In genomic region chr16:89461834-89462385, GRCh38 we compare ENCODE assay signal across 7 cellular contexts. TPM values are rescaled to one million over a fixed set of nuclear protein-coding genes. Genes with fewer than 3 reads are reported as not detected.
DNase-seq lines count a peak whose midpoint lies in the region; ATAC-seq and TF ChIP-seq lines count a peak whose summit lies in the region.
"Not testable (repeated sequence)": the region's sequence is repeated elsewhere in the genome, so short reads cannot be mapped to it uniquely, and the experiment has no call there.

No MANE protein-coding gene starts in this region.

- peak; percentile 52 for DNase-seq in ACHN
- not testable (repeated sequence) for DNase-seq in CD8-positive, alpha-beta T cell; T-helper 2 cell treated with Interferon-gamma antibody and Interleukin-4, amounts not matched to agents 5 μg/mL and 100 μg/mL, for 36 hours (ENCODE audit: low spot score); activated naive CD8-positive, alpha-beta T cell treated with anti-CD3 and anti-CD28 coated beads for 36 hours; mesenchymal stem cell
- DNase-seq in MG63, result peak; percentile 73
- DNase-seq in glomerular visceral epithelial cell (ENCODE audit: extremely low spot score), result peak; percentile 59

- not testable (repeated sequence) for H3K14ac ChIP-seq in mesenchymal stem cell (ENCODE audit: low read length in 2 of 2)

- POLR2A ChIA-PET in CD8-positive, alpha-beta T cell (lab: Charles Lee), result interaction anchor here (0.7 kb wide), 1 partner anchor 15 kb away, joined by 3 read pairs; no protein-coding TSS in a partner anchor

- not testable (repeated sequence) for H3K9me3 ChIP-seq in CD8-positive, alpha-beta T cell (ENCODE audit: low read length); MG63; mesenchymal stem cell (ENCODE audit: control insufficient read depth, low read length)

- H2BK15ac ChIP-seq in mesenchymal stem cell (ENCODE audit: low read depth, poor library complexity, severe bottlenecking), result not testable (repeated sequence)

- H4K91ac ChIP-seq in mesenchymal stem cell (ENCODE audit: low read length), result not testable (repeated sequence)

- not testable (repeated sequence) for H2AK5ac ChIP-seq in mesenchymal stem cell (ENCODE audit: low read length, severe bottlenecking)

- ATAC-seq in CD8-positive, alpha-beta T cell, result not testable (repeated sequence)

- in situ Hi-C loops in ACHN (cut with HindIII; ENCODE audit: low pct_ligation_motif_present, low pct_unique_long_range_greater_than_20kb, low sequenced_read_pairs), result not testable (repeated sequence)

- H3K4ac ChIP-seq in mesenchymal stem cell (ENCODE audit: low read depth in 1 of 2, low read length in 2 of 2), result not testable (repeated sequence)

- not testable (repeated sequence) for H3K27ac ChIP-seq in CD8-positive, alpha-beta T cell (ENCODE audit: low read depth, low read length)
- H3K27ac ChIP-seq in mesenchymal stem cell (ENCODE audit: low read length, poor library complexity, severe bottlenecking), result peak overlapping the region; percentile 50

- not testable (repeated sequence) for H3K79me1 ChIP-seq in mesenchymal stem cell (replicated peaks; ENCODE audit: low read length, poor library complexity, severe bottlenecking)

- H3K27me3 ChIP-seq in CD8-positive, alpha-beta T cell (ENCODE audit: insufficient read depth, low read length); MG63; mesenchymal stem cell (ENCODE audit: control insufficient read depth in 1 of 2, insufficient read depth in 1 of 2, low read length in 2 of 2): not testable (repeated sequence)

- not testable (repeated sequence) for TF ChIP-seq CTCF in CD8-positive, alpha-beta T cell (IDR thresholded peaks at IDR 0.05)

- H3K18ac ChIP-seq in mesenchymal stem cell (ENCODE audit: low read depth in 1 of 2, low read length in 2 of 2), result not testable (repeated sequence)

- H3K36me3 ChIP-seq in CD8-positive, alpha-beta T cell (ENCODE audit: insufficient read depth, low read length); MG63; mesenchymal stem cell (ENCODE audit: control insufficient read depth in 1 of 2, insufficient read depth in 2 of 2, low read depth in 1 of 2, low read length in 2 of 2): not testable (repeated sequence)

- H3K4me2 ChIP-seq in mesenchymal stem cell (ENCODE audit: low read length, poor library complexity, severe bottlenecking), result peak overlapping the region; percentile 33

- H3K9ac ChIP-seq in mesenchymal stem cell (ENCODE audit: low read length), result not testable (repeated sequence)

- H3K9me3 Mint-ChIP-seq in CD8-positive, alpha-beta T cell; T-helper 2 cell treated with Interferon-gamma antibody and Interleukin-4, amounts not matched to agents 5 μg/mL and 100 μg/mL, for 36 hours; activated naive CD8-positive, alpha-beta T cell treated with anti-CD3 and anti-CD28 coated beads for 36 hours: not testable (repeated sequence)

- peaks cover 66% of the 10 kb centered on the region for H3K4me1 Mint-ChIP-seq in CD8-positive, alpha-beta T cell (ENCODE audit: low read depth)
- H3K4me1 Mint-ChIP-seq in T-helper 2 cell treated with Interferon-gamma antibody and Interleukin-4, amounts not matched to agents 5 μg/mL and 100 μg/mL, for 36 hours (ENCODE audit: low read depth), result peaks cover 25% of the 10 kb centered on the region
- peaks cover 55% of the 10 kb centered on the region for H3K4me1 Mint-ChIP-seq in activated naive CD8-positive, alpha-beta T cell treated with anti-CD3 and anti-CD28 coated beads for 36 hours

- 90% methylated on average over 4 of the region's 22 CpGs for WGBS in mesenchymal stem cell

- H2BK120ac ChIP-seq in mesenchymal stem cell (ENCODE audit: low read depth, low read length), result not testable (repeated sequence)

- H3K36me3 Mint-ChIP-seq in CD8-positive, alpha-beta T cell, result peaks cover 21% of the 10 kb centered on the region
- peaks cover 16% of the 10 kb centered on the region for H3K36me3 Mint-ChIP-seq in T-helper 2 cell treated with Interferon-gamma antibody and Interleukin-4, amounts not matched to agents 5 μg/mL and 100 μg/mL, for 36 hours (ENCODE audit: low read depth)
- H3K36me3 Mint-ChIP-seq in activated naive CD8-positive, alpha-beta T cell treated with anti-CD3 and anti-CD28 coated beads for 36 hours, result peaks cover 34% of the 10 kb centered on the region

- H2BK5ac ChIP-seq in mesenchymal stem cell (ENCODE audit: low read depth, low read length, poor library complexity, severe bottlenecking), result not testable (repeated sequence)

- H3K4me3 Mint-ChIP-seq in CD8-positive, alpha-beta T cell; T-helper 2 cell treated with Interferon-gamma antibody and Interleukin-4, amounts not matched to agents 5 μg/mL and 100 μg/mL, for 36 hours; activated naive CD8-positive, alpha-beta T cell treated with anti-CD3 and anti-CD28 coated beads for 36 hours: not testable (repeated sequence)

- not testable (repeated sequence) for H4K8ac ChIP-seq in mesenchymal stem cell (ENCODE audit: low read length)

- H3K4me3 ChIP-seq in CD8-positive, alpha-beta T cell (ENCODE audit: low read depth, low read length); MG63; mesenchymal stem cell (ENCODE audit: insufficient read depth in 1 of 2, low read depth in 1 of 2, low read length in 2 of 2): not testable (repeated sequence)

- H3K27me3 Mint-ChIP-seq in CD8-positive, alpha-beta T cell (ENCODE audit: low read depth); T-helper 2 cell treated with Interferon-gamma antibody and Interleukin-4, amounts not matched to agents 5 μg/mL and 100 μg/mL, for 36 hours (ENCODE audit: low read depth); activated naive CD8-positive, alpha-beta T cell treated with anti-CD3 and anti-CD28 coated beads for 36 hours: not testable (repeated sequence)

- H3K23ac ChIP-seq in mesenchymal stem cell (ENCODE audit: low read length in 2 of 2), result not testable (repeated sequence)

- not testable (repeated sequence) for H2AFZ ChIP-seq in mesenchymal stem cell (ENCODE audit: low read depth, low read length)

- H3K27ac Mint-ChIP-seq in CD8-positive, alpha-beta T cell, result peak overlapping the region; percentile 14
- H3K27ac Mint-ChIP-seq in T-helper 2 cell treated with Interferon-gamma antibody and Interleukin-4, amounts not matched to agents 5 μg/mL and 100 μg/mL, for 36 hours, result peak overlapping the region; percentile 2
- peak overlapping the region; percentile 29 for H3K27ac Mint-ChIP-seq in activated naive CD8-positive, alpha-beta T cell treated with anti-CD3 and anti-CD28 coated beads for 36 hours

- CTCF ChIA-PET in CD8-positive, alpha-beta T cell (lab: Charles Lee), result not testable (repeated sequence)

- not testable (repeated sequence) for H2BK12ac ChIP-seq in mesenchymal stem cell (ENCODE audit: low read length in 2 of 2)

- intact Hi-C loops in CD8-positive, alpha-beta T cell (cut with DNase I, micrococcal nuclease), result not testable (repeated sequence)

- peaks cover 53% of the 10 kb centered on the region for H3K4me1 ChIP-seq in CD8-positive, alpha-beta T cell (ENCODE audit: insufficient read depth, low read length)
- peaks cover 19% of the 10 kb centered on the region for H3K4me1 ChIP-seq in mesenchymal stem cell (ENCODE audit: control insufficient read depth, insufficient read depth, low read depth, low read length)

RNA-seq across cellular contexts. Expression of gene ANKRD11, which starts 28.5 kb away (rescaled TPM):
- total RNA-seq in CD8-positive, alpha-beta T cell, result 100 to 1,000 TPM; 257 to 260 TPM
- 54.3 and 98.9 TPM in 2 replicates for total RNA-seq in MG63 (2014; rRNA removed; shearing (Covaris generic); ENCODE audit: low replicate concordance)
- total RNA-seq in activated naive CD8-positive, alpha-beta T cell treated with anti-CD3 and anti-CD28 coated beads for 36 hours, result 100 to 1,000 TPM; 129 to 142 TPM
- polyA plus RNA-seq in mesenchymal stem cell (2013, experiment 1 of 2), result 92.7 TPM
- 93.6 TPM for polyA plus RNA-seq in mesenchymal stem cell (2013, experiment 2 of 2)

RNA-seq across cellular contexts. Expression of gene SPG7, which starts 46.3 kb away (rescaled TPM):
- total RNA-seq in CD8-positive, alpha-beta T cell, result 100 to 1,000 TPM; 159 to 180 TPM
- total RNA-seq in MG63 (2014; rRNA removed; shearing (Covaris generic); ENCODE audit: low replicate concordance), result 52.8 and 71.9 TPM in 2 replicates
- total RNA-seq in activated naive CD8-positive, alpha-beta T cell treated with anti-CD3 and anti-CD28 coated beads for 36 hours, result 10 to 100 TPM; 63.1 to 76.7 TPM
- 40.7 TPM for polyA plus RNA-seq in mesenchymal stem cell (2013, experiment 1 of 2)
- polyA plus RNA-seq in mesenchymal stem cell (2013, experiment 2 of 2), result 37.8 TPM
